In the genomic region with DNA sequence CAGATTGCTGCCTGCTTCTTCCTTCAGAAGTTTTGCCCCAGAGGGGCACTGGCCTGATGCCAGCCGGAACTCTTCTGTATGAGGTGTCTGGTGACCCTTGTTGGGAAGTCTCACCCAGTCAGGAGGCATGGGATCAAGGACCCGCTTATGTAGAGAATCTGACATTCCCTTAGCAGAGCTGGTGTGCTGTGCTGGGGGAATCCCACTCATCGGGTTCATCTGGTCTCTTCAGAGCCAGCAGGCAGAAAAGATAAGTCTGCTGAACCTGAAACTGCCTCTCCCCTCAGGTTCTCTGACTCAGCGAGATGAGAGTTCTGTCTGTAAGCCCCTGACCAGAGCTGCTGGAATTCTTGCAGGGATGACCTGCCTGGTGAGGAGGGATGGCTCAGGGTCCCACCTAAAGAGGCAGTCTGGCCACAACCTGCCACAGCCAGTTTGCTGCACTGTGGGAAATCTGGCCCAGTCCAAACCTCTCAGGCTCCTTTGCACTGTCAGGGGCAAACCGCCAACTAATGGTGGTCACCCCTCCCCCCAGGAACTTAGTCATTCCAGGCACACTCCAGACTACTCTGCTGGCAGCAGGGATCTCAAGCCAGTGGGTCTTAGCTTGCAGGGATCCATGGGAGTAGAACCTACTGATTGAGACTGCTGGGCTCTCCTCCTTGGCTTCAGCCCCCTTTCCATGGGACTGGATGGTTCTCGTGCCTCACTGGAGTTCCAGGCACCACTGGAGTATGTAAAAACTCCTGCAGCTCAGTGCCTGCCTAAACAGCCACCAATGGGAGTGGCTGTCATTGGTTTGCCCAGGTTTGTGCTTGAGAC, we compare ENCODE assay signal across 8 cellular contexts. TPM values are rescaled to one million over a fixed set of nuclear protein-coding genes. Genes with fewer than 3 reads are reported as not detected.
DNase-seq lines count a peak whose midpoint lies in the region; ATAC-seq, FAIRE-seq and TF ChIP-seq lines count a peak whose summit lies in the region.

No MANE protein-coding gene starts in this region.

- no peak overlapping the region for H3K4me3 Mint-ChIP-seq in astrocyte (ENCODE audit: unreplicated experiment)

- no peaks in the 10 kb centered on the region for H3K9me3 ChIP-seq in astrocyte (ENCODE audit: insufficient read depth, low read depth, low read length)

- peak overlapping the region; percentile 48 for H3K9ac ChIP-seq in astrocyte (ENCODE audit: low read length)

- no peaks in the 10 kb centered on the region for H3K27me3 ChIP-seq in astrocyte (ENCODE audit: insufficient read depth, low read length)

- no peaks in the 10 kb centered on the region for H3K9me3 Mint-ChIP-seq in astrocyte (ENCODE audit: unreplicated experiment)

- DNase-seq in RWPE1 (ENCODE audit: low spot score), result peak; percentile 63
- peak; percentile 92 for DNase-seq in astrocyte (ENCODE audit: low read depth)
- peak; percentile 92 for DNase-seq in kidney tubule cell (ENCODE audit: low spot score)
- DNase-seq in stimulated activated naive CD4-positive, alpha-beta T cell (lab: John Stamatoyannopoulos, UW), result peak; percentile 30 to 57 (median 52)
- no peak for DNase-seq in KG1 (lab: John Stamatoyannopoulos, UW)
- no peak for DNase-seq in HuH-7.5 (ENCODE audit: low spot score)

- ATAC-seq in HG02852 (IDR thresholded peaks at IDR 0.05; ENCODE audit: unreplicated experiment), result peak; percentile 43

- peak overlapping the region; percentile 43 for H3K27ac Mint-ChIP-seq in astrocyte (ENCODE audit: unreplicated experiment)

- no peak for TF ChIP-seq CTCF in GM12875 (IDR thresholded peaks at IDR 0.05; ENCODE audit: borderline replicate concordance, insufficient read depth, low read depth, low read length)
- TF ChIP-seq CTCF in RWPE1 (conservative IDR thresholded peaks at IDR 0.05; ENCODE audit: low read depth), result no peak
- TF ChIP-seq CTCF in astrocyte (IDR thresholded peaks at IDR 0.05; ENCODE audit: insufficient read depth, low read depth, low read length), result no peak

- H3K4me2 ChIP-seq in astrocyte (ENCODE audit: low read length), result peak overlapping the region; percentile 65

- no peaks in the 10 kb centered on the region for H4K20me1 ChIP-seq in astrocyte (ENCODE audit: insufficient read depth, low read length)

- H3K36me3 Mint-ChIP-seq in astrocyte (ENCODE audit: low read depth, unreplicated experiment), result peaks cover 4% of the 10 kb centered on the region

- peaks cover 14% of the 10 kb centered on the region for H3K4me1 Mint-ChIP-seq in astrocyte (ENCODE audit: low read depth, unreplicated experiment)

- CTCF ChIA-PET in RWPE1 (lab: Yijun Ruan, JAX), result interaction anchor here (0.7 kb wide), 2 partner anchors 10 to 26 kb away, joined by 3 read pairs; no protein-coding TSS in a partner anchor

- peak; percentile 96 for FAIRE-seq in astrocyte (lab: Jason Lieb, UNC)

- H3K36me3 ChIP-seq in astrocyte (ENCODE audit: insufficient read depth, low read length), result no peaks in the 10 kb centered on the region

- H3K4me3 ChIP-seq in GM12875 (ENCODE audit: low read depth, low read length), result peak overlapping the region; percentile 8
- H3K4me3 ChIP-seq in astrocyte (ENCODE audit: insufficient read depth, low read depth, low read length), result no peak overlapping the region

- H3K79me2 ChIP-seq in astrocyte (ENCODE audit: insufficient read depth, low read length), result no peaks in the 10 kb centered on the region

- H2AFZ ChIP-seq in astrocyte (ENCODE audit: low read depth, low read length), result peak overlapping the region; percentile 51

- H3K4me1 ChIP-seq in astrocyte (ENCODE audit: insufficient read depth, low read length), result peaks cover 14% of the 10 kb centered on the region

- POLR2A ChIA-PET in RWPE1 (lab: Yijun Ruan, JAX; ENCODE audit: low non-redundant PET), result no interaction called here

- H3K27me3 Mint-ChIP-seq in astrocyte (ENCODE audit: low read depth, unreplicated experiment), result no peaks in the 10 kb centered on the region

- H3K27ac ChIP-seq in RWPE1, result peak overlapping the region; percentile 80
- peak overlapping the region; percentile 38 for H3K27ac ChIP-seq in astrocyte (ENCODE audit: low read depth, low read length)

RNA-seq across cellular contexts. Expression of a gene that starts 4.1 kb away (rescaled TPM):
- total RNA-seq in astrocyte, result 3.2 and 4.7 TPM in 2 replicates

RNA-seq across cellular contexts. Expression of a gene that starts 59.3 kb away (rescaled TPM):
- total RNA-seq in astrocyte, result not detected in 2 replicates

Comparison
In these comparisons a context has a peak if more than half of its experiments do, and no peak if none do; other contexts are left out.
1. DNase-seq: peak in RWPE1 (single experiment), astrocyte (single experiment), kidney tubule cell (single experiment) and stimulated activated naive CD4-positive, alpha-beta T cell (6 of 6); none in KG1 (single experiment) and HuH-7.5 (single experiment).